7 cellular contexts compared by ENCODE assay signal in the genomic region with DNA sequence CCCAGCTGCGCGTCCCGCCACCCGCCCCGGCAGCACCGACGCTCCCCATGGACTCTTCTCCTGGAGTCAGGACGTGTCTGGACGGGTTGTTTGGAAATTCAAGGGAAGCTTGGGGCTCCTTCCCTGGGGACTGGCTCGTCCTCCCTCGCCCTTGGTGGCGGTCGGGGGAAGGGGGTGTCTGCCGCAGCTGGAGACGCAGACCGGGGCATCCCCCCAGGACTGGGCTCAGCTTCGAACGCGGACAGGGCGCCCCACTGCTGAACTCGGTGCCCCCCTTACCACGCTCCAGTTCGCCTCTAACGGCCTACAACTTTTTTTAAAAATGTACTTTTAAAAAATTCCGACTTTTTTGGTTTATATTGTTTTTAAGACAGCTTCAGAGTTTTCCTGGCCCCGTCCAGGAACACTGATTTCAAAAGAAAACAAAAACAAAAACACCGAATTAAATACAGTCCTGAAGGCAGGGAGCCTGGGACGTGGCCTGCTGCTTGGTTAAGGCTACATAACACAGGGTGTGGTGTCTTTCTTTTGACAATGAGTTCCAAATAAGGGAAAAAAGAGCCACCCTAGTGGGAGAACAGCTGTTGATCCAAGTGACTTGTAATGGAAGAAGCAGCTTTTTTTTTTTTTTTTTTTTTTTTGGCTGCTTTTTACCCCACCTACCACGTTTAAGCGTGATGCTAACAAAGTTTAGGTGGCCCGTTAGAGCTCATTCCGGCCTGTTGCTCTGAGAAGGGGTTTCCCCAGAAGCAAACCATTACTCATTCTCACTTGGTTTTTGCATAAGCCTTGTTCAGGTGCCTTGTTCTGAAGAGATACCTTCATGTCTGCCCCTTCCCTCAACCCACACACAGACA. TPM values are rescaled to one million over a fixed set of nuclear protein-coding genes. Genes with fewer than 3 reads are reported as not detected.
DNase-seq lines count a peak whose midpoint lies in the region; ATAC-seq, FAIRE-seq and TF ChIP-seq lines count a peak whose summit lies in the region.

No MANE protein-coding gene starts in this region.

- peak overlapping the region; percentile 60 to 83 for H3K4me3 ChIP-seq in muscle layer of duodenum (ENCODE audit: low read depth in 1 of 2, low read length in 2 of 2)
- peak overlapping the region; percentile 78 to 93 (median 88) for H3K4me3 ChIP-seq in stomach

- H3K27me3 ChIP-seq in muscle layer of duodenum (ENCODE audit: low read depth, low read length) (no peaks in the 10 kb centered on the region), stomach (no peaks in the 10 kb centered on the region)

- no peaks in the 10 kb centered on the region for H3K9me3 Mint-ChIP-seq in activated CD8-positive, alpha-beta T cell treated with anti-CD3 and anti-CD28 coated beads for 36 hours

- DNase-seq in NCI-H1694 (lab: John Stamatoyannopoulos, UW) = peak; percentile 21
- DNase-seq in activated CD8-positive, alpha-beta T cell treated with anti-CD3 and anti-CD28 coated beads for 36 hours = peak; percentile 78
- peak; percentile 33 for DNase-seq in stomach

- H3K27ac Mint-ChIP-seq in activated CD8-positive, alpha-beta T cell treated with anti-CD3 and anti-CD28 coated beads for 36 hours = no peak overlapping the region

- no peaks in the 10 kb centered on the region for H3K27me3 Mint-ChIP-seq in activated CD8-positive, alpha-beta T cell treated with anti-CD3 and anti-CD28 coated beads for 36 hours

- CTCF ChIA-PET in activated CD8-positive, alpha-beta T cell treated with anti-CD3 and anti-CD28 coated beads for 36 hours (lab: Charles Lee) = interaction anchor here (0.7 to 22.8 kb wide), 22 partner anchors 9 to 480 kb away, joined by 3 to 492 read pairs (median 4); partner anchors contain the start of gene RPL5

- no peak for TF ChIP-seq EP300 in stomach (IDR thresholded peaks at IDR 0.05)

- peak; percentile 69 for ATAC-seq in GM18508 (IDR thresholded peaks at IDR 0.05; ENCODE audit: insufficient read depth, unreplicated experiment)
- peak; percentile 45 for ATAC-seq in HG02588 (IDR thresholded peaks at IDR 0.05; ENCODE audit: unreplicated experiment)
- peak; percentile 70 for ATAC-seq in activated CD8-positive, alpha-beta T cell treated with anti-CD3 and anti-CD28 coated beads for 36 hours

- H3K9me3 ChIP-seq in muscle layer of duodenum (ENCODE audit: control insufficient read depth in 1 of 2, low read length in 2 of 2) = no peaks in the 10 kb centered on the region
- no peaks in the 10 kb centered on the region for H3K9me3 ChIP-seq in stomach

- no peak overlapping the region for H3K4me3 Mint-ChIP-seq in activated CD8-positive, alpha-beta T cell treated with anti-CD3 and anti-CD28 coated beads for 36 hours

- intact Hi-C loops in activated CD8-positive, alpha-beta T cell treated with anti-CD3 and anti-CD28 coated beads for 36 hours (cut with micrococcal nuclease) = loop anchor here (2.0 kb wide), 1 partner anchor 103 kb away; no protein-coding TSS in a partner anchor
- intact Hi-C loops in stomach (cut with DNase I; ENCODE audit: low total_unique reads) = loop anchor here (5.0 kb wide), 1 partner anchor 35 kb away; no protein-coding TSS in a partner anchor

- no peak for TF ChIP-seq CTCF in activated CD8-positive, alpha-beta T cell treated with anti-CD3 and anti-CD28 coated beads for 36 hours (IDR thresholded peaks at IDR 0.05)
- TF ChIP-seq CTCF in stomach (IDR thresholded peaks at IDR 0.05) = no peak

- peaks cover 4 to 17% of the 10 kb centered on the region in 2 donors for H3K4me1 ChIP-seq in muscle layer of duodenum (ENCODE audit: control insufficient read depth in 1 of 2, insufficient read depth in 2 of 2, low read length in 2 of 2)
- H3K4me1 ChIP-seq in stomach = peaks cover 6 to 44% (median 19%) of the 10 kb centered on the region in 4 donors

- H3K27ac ChIP-seq in muscle layer of duodenum (ENCODE audit: low read length) (peak overlapping the region; percentile 87), stomach (peak overlapping the region; percentile 96 to 99 (median 98))

- TF ChIP-seq POLR2A in stomach (IDR thresholded peaks at IDR 0.05) = no peak

- peak; percentile 23 for FAIRE-seq in endometrium (lab: Jason Lieb, UNC)

- WGBS in stomach, 5 donors = 3 to 5% (median 4%) methylated on average over 23 to 32 of the region's 32 CpGs

- peaks cover 4% of the 10 kb centered on the region for H3K36me3 Mint-ChIP-seq in activated CD8-positive, alpha-beta T cell treated with anti-CD3 and anti-CD28 coated beads for 36 hours (ENCODE audit: low read depth)

- POLR2A ChIA-PET in activated CD8-positive, alpha-beta T cell treated with anti-CD3 and anti-CD28 coated beads for 36 hours (lab: Charles Lee) = interaction anchor here (0.8 to 4.7 kb wide), 25 partner anchors 11 to 424 kb away, joined by 3 to 49 read pairs (median 5); partner anchors contain the start of genes MTF2 and RPL5

- peaks cover 21% of the 10 kb centered on the region for H3K4me1 Mint-ChIP-seq in activated CD8-positive, alpha-beta T cell treated with anti-CD3 and anti-CD28 coated beads for 36 hours (ENCODE audit: low read depth)

- peaks cover 0 to 5% of the 10 kb centered on the region in 2 donors for H3K36me3 ChIP-seq in muscle layer of duodenum (ENCODE audit: control insufficient read depth in 1 of 2, insufficient read depth in 2 of 2, low read length in 2 of 2)
- H3K36me3 ChIP-seq in stomach = no peaks in the 10 kb centered on the region

RNA-seq across cellular contexts. Expression of gene DIPK1A, which starts 0.9 kb away (rescaled TPM):
- 1 to 10 TPM; 8.1 to 9.0 TPM for total RNA-seq in activated CD8-positive, alpha-beta T cell treated with anti-CD3 and anti-CD28 coated beads for 36 hours
- total RNA-seq in stomach = 10 to 100 TPM in 3 of 5 donors, 1 to 10 TPM in 2; 2.0 to 15.5 (median 12.1) TPM
- polyA plus RNA-seq in stomach = 1 to 10 TPM; 2.6 to 3.5 (median 3.5) TPM

Comparison
In these comparisons a context has a peak if more than half of its experiments do, and no peak if none do; other contexts are left out.
1. Peak in every context shown above with its lines: DNase-seq, ATAC-seq, H3K4me3 ChIP-seq and H3K27ac ChIP-seq.
2. DNase-seq: peak in every context shown above with its lines; median percentile 78 in activated CD8-positive, alpha-beta T cell treated with anti-CD3 and anti-CD28 coated beads for 36 hours; 33 in stomach; 21 in NCI-H1694.